Comparison of ENCODE assay signal across 20 cellular contexts in genomic region chr18:38241216-38241615, GRCh38.
DNase-seq lines count a peak whose midpoint lies in the region; ATAC-seq, FAIRE-seq and TF ChIP-seq lines count a peak whose summit lies in the region.
"Had no signal": no experiment of that assay in that cellular context is flagged by ENCODE, and none has a peak within 500 bp of the region (broad histone marks: within the 10 kb centered on the region; RNA-seq: fewer than 3 reads in every experiment).

No MANE protein-coding gene starts in this region.

- H3K79me2 ChIP-seq in keratinocyte (ENCODE audit: control insufficient read depth, insufficient read depth, low read length): no peaks in the 10 kb centered on the region

- no peaks in the 10 kb centered on the region for H3K9me3 Mint-ChIP-seq in MCF 10A (ENCODE audit: unreplicated experiment)
- H3K9me3 Mint-ChIP-seq in effector memory CD8-positive, alpha-beta T cell: peaks cover 12 to 24% of the 10 kb centered on the region in 2 donors

- H3K4me1 Mint-ChIP-seq in MCF 10A (ENCODE audit: insufficient read depth, unreplicated experiment): peaks cover 28% of the 10 kb centered on the region
- H3K4me1 Mint-ChIP-seq in effector memory CD8-positive, alpha-beta T cell (ENCODE audit: low read depth in 2 of 2): no peaks in the 10 kb centered on the region
- H3K4me1 Mint-ChIP-seq: B cell had no signal

- no peaks in the 10 kb centered on the region for H3K27me3 ChIP-seq in breast epithelium
- no peaks in the 10 kb centered on the region for H3K27me3 ChIP-seq in bronchial epithelial cell (ENCODE audit: control insufficient read depth, insufficient read depth, low read length)
- H3K27me3 ChIP-seq in keratinocyte (ENCODE audit: control insufficient read depth, extremely low read depth, insufficient read depth, low read length): no peaks in the 10 kb centered on the region
- H3K27me3 ChIP-seq: SJSA1 had no signal

- TF ChIP-seq POLR2A in breast epithelium (IDR thresholded peaks at IDR 0.05): no peak

- H3K4me1 ChIP-seq in breast epithelium (no peaks in the 10 kb centered on the region), keratinocyte (ENCODE audit: control insufficient read depth, extremely low read depth, insufficient read depth, low read length) (peaks cover 32% of the 10 kb centered on the region)
- H3K4me1 ChIP-seq: SJSA1 had no signal

- H3K9ac ChIP-seq in keratinocyte (ENCODE audit: control insufficient read depth, extremely low read depth, insufficient read depth, low read length): no peak overlapping the region

- H4K20me1 ChIP-seq in keratinocyte (ENCODE audit: control insufficient read depth, extremely low read depth, insufficient read depth, low read length): no peaks in the 10 kb centered on the region

- no peak for FAIRE-seq in bronchial epithelial cell (lab: Jason Lieb, UNC)
- peak; percentile 75 for FAIRE-seq in keratinocyte (lab: Jason Lieb, UNC)
- FAIRE-seq: GM12891, GM18507, H54, HepG2 had no signal

- no peaks in the 10 kb centered on the region for H3K36me3 Mint-ChIP-seq in MCF 10A (ENCODE audit: insufficient read depth, unreplicated experiment)
- H3K36me3 Mint-ChIP-seq in effector memory CD8-positive, alpha-beta T cell (ENCODE audit: insufficient read depth): no peaks in the 10 kb centered on the region

- no peaks in the 10 kb centered on the region for H3K9me3 ChIP-seq in breast epithelium
- H3K9me3 ChIP-seq in keratinocyte (ENCODE audit: control insufficient read depth, low read depth, low read length): no peaks in the 10 kb centered on the region
- H3K9me3 ChIP-seq: SJSA1 had no signal

- BruUV-seq in MCF 10A (replicated peaks; lab: Mats Ljungman, UMichigan): no TSS peak

- peak overlapping the region; percentile 1 for H3K27ac Mint-ChIP-seq in MCF 10A (ENCODE audit: low read depth, unreplicated experiment)
- no peak overlapping the region for H3K27ac Mint-ChIP-seq in effector memory CD8-positive, alpha-beta T cell
- H3K27ac Mint-ChIP-seq: B cell had no signal

- H3K4me3 ChIP-seq in breast epithelium (no peak overlapping the region), bronchial epithelial cell (ENCODE audit: low read depth, low read length) (no peak overlapping the region), keratinocyte (ENCODE audit: control insufficient read depth in 2 of 3, extremely low read depth in 1 of 3, insufficient read depth in 2 of 3, low read depth in 1 of 3, low read length in 3 of 3) (no peak overlapping the region)
- H3K4me3 ChIP-seq: SJSA1 had no signal

- no peaks in the 10 kb centered on the region for H3K36me3 ChIP-seq in breast epithelium
- H3K36me3 ChIP-seq in bronchial epithelial cell (ENCODE audit: control insufficient read depth, insufficient read depth, low read length): no peaks in the 10 kb centered on the region
- H3K36me3 ChIP-seq in keratinocyte (ENCODE audit: control insufficient read depth in 2 of 2, extremely low read depth in 1 of 2, insufficient read depth in 2 of 2, low read length in 2 of 2): no peaks in the 10 kb centered on the region
- H3K36me3 ChIP-seq: SJSA1 had no signal

- H3K27ac ChIP-seq in breast epithelium (no peak overlapping the region), keratinocyte (ENCODE audit: control insufficient read depth, insufficient read depth, low read length) (peak overlapping the region; percentile 75)
- H3K27ac ChIP-seq: 22Rv1, SJSA1 had no signal

- dilution Hi-C loops in keratinocyte (cut with MboI; ENCODE audit: extremely low pct_ligation_motif_present, low sequenced_read_pairs): no loop called here

- H2AFZ ChIP-seq in keratinocyte (ENCODE audit: control insufficient read depth, low read length): no peak overlapping the region

- no peaks in the 10 kb centered on the region for H3K9me1 ChIP-seq in keratinocyte (ENCODE audit: control insufficient read depth, extremely low read depth, insufficient read depth, low read length)

- intact Hi-C loops in MCF 10A (cut with micrococcal nuclease): no loop called here
- intact Hi-C loops in breast epithelium (cut with DNase I; ENCODE audit: low total_unique reads): no loop called here

- DNase-seq in MCF 10A (ENCODE audit: unreplicated experiment) (peak; percentile 55), breast epithelium (ENCODE audit: low spot score in 2 of 2) (no peak), bronchial epithelial cell (ENCODE audit: low read depth) (peak; percentile 90), keratinocyte (ENCODE audit: low read depth, low spot score) (no peak)
- no peak for DNase-seq in effector memory CD8-positive, alpha-beta T cell
- DNase-seq in stimulated activated CD8-positive, alpha-beta memory T cell treated with anti-CD3 and anti-CD28 coated beads, Interleukin-4, amount 100 ng/mL, for 48 hours: no peak
- DNase-seq: GF-D8, KBM-7, NCI-H1436, NCI-H2029, NCI-H526 had no signal

- peak overlapping the region; percentile 11 for H3K4me2 ChIP-seq in keratinocyte (ENCODE audit: control insufficient read depth, extremely low read depth, insufficient read depth, low read depth, low read length)

- H3K27me3 Mint-ChIP-seq in MCF 10A (ENCODE audit: insufficient read depth, unreplicated experiment): no peaks in the 10 kb centered on the region
- H3K27me3 Mint-ChIP-seq in effector memory CD8-positive, alpha-beta T cell: no peaks in the 10 kb centered on the region
- H3K27me3 Mint-ChIP-seq: B cell had no signal

- no peak for TF ChIP-seq CTCF in MCF 10A (IDR thresholded peaks at IDR 0.05; ENCODE audit: unreplicated experiment)
- no peak for TF ChIP-seq CTCF in breast epithelium (IDR thresholded peaks at IDR 0.05)
- TF ChIP-seq CTCF in bronchial epithelial cell (IDR thresholded peaks at IDR 0.05; ENCODE audit: insufficient read depth, low read length, severe bottlenecking): no peak
- no peak for TF ChIP-seq CTCF in keratinocyte (optimal IDR thresholded peaks at IDR 0.05 in 1 of 3, IDR thresholded peaks at IDR 0.05 in 1 of 3, conservative IDR thresholded peaks at IDR 0.05 in 1 of 3; ENCODE audit: extremely low read depth in 1 of 3, insufficient read depth in 2 of 3, low read length in 3 of 3)

- CTCF ChIA-PET in MCF 10A (lab: Yijun Ruan, JAX): interaction anchor here (0.6 kb wide), 1 partner anchor 127 kb away, joined by 3 read pairs; no protein-coding TSS in a partner anchor

- no peak overlapping the region for H3K4me3 Mint-ChIP-seq in MCF 10A (ENCODE audit: unreplicated experiment)
- H3K4me3 Mint-ChIP-seq in effector memory CD8-positive, alpha-beta T cell: no peak overlapping the region
- H3K4me3 Mint-ChIP-seq: B cell had no signal

- POLR2A ChIA-PET in MCF 10A (lab: Yijun Ruan, JAX): interaction anchor here (1.0 kb wide), 1 partner anchor 14 kb away, joined by 3 read pairs; no protein-coding TSS in a partner anchor

- no peak for ATAC-seq in effector memory CD8-positive, alpha-beta T cell (replicated peaks)
- no peak for ATAC-seq in HG02973 (IDR thresholded peaks at IDR 0.05; ENCODE audit: unreplicated experiment)
- no peak for ATAC-seq in GM21737 (IDR thresholded peaks at IDR 0.05; ENCODE audit: unreplicated experiment)
- ATAC-seq: HepG2 had no signal

Comparison
In these comparisons a context has a peak if more than half of its experiments do, and no peak if none do; other contexts are left out.
1. DNase-seq: peak in MCF 10A (single experiment) and bronchial epithelial cell (single experiment); none in breast epithelium (0 of 2), keratinocyte (single experiment), effector memory CD8-positive, alpha-beta T cell (0 of 3) and stimulated activated CD8-positive, alpha-beta memory T cell treated with anti-CD3 and anti-CD28 coated beads, Interleukin-4, amount 100 ng/mL, for 48 hours (single experiment).